In the genomic region with DNA sequence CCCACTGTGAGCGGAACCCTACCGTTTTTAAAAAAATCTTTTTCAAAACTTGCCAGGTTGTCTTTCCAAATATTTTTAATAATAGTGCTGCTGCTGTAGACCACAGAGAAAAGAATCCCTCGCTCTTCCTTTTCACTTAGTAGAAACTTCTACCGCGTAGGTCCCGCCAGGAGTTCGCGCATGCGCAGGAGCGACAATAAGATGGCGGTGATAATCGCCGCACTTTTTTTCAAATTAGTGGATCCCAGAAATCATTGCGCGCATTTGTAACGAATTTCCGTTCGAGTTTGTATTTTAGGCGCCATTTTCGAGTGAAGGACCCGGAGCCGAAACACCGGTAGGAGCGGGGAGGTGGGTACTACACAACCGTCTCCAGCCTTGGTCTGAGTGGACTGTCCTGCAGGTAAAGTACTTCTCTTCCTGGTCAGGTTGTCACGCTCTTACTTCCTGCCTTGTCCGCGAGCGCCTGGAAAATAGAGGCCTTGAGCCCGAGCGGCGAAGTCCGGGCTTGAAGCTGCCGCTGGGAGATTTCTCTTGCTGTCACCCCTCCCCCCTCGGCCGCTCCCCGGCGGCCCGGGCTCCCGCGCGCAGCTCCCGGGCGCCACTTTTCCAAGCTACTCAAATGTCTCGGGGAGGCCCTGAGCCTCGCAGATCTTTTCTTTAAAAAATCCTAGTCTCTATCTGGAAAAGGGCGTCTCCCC, we compare ENCODE assay signal across 8 cellular contexts. TPM values are rescaled to one million over a fixed set of nuclear protein-coding genes. Genes with fewer than 3 reads are reported as not detected.
DNase-seq lines count a peak whose midpoint lies in the region; ATAC-seq and TF ChIP-seq lines count a peak whose summit lies in the region.

A gene (plus strand): TSS at position 304 of the 701 bp plus-strand sequence. CDS start 1,177 bp downstream, outside the sequence.

- H3K9me3 Mint-ChIP-seq in activated T-cell treated with anti-CD3 and anti-CD28 coated beads, Interleukin-2, amount 50 U/mL, for 24 hours, result no peaks in the 10 kb centered on the region

- TF ChIP-seq CTCF in KMS-11 (conservative IDR thresholded peaks at IDR 0.05; ENCODE audit: low read depth, low read length), result no peak
- no peak for TF ChIP-seq CTCF in Panc1 (IDR thresholded peaks at IDR 0.05)

- peaks cover 33% of the 10 kb centered on the region for H3K4me1 ChIP-seq in KMS-11 (ENCODE audit: low read depth, poor library complexity, severe bottlenecking)
- peaks cover 20% of the 10 kb centered on the region for H3K4me1 ChIP-seq in Panc1 (ENCODE audit: control insufficient read depth, insufficient read depth, low read length)
- H3K4me1 ChIP-seq in mucosa of stomach (ENCODE audit: control insufficient read depth, insufficient read depth, low read length), result no peaks in the 10 kb centered on the region

- ATAC-seq in GM21786 (IDR thresholded peaks at IDR 0.05; ENCODE audit: unreplicated experiment) (peak; percentile 45), Panc1 (peak; percentile 80), esophagus mucosa (peak; percentile 69)

- peak within 1 kb of the TSS; percentile 95 for H3K4me2 ChIP-seq in KMS-11

- CTCF ChIA-PET in Panc1 (lab: Charles Lee), result no interaction called here

- H3K4me3 ChIP-seq in KMS-11 (IDR thresholded peaks at IDR 0.05; ENCODE audit: insufficient read depth, low read depth, low read length), result peak within 1 kb of the TSS; percentile 68
- H3K4me3 ChIP-seq in Panc1 (ENCODE audit: low read depth in 2 of 2, low read length in 2 of 2), result peak within 1 kb of the TSS; percentile 71 to 99
- H3K4me3 ChIP-seq in mucosa of stomach (ENCODE audit: low read length), result peak within 1 kb of the TSS; percentile 92

- POLR2A ChIA-PET in Panc1 (lab: Charles Lee), result no interaction called here

- peak within 1 kb of the TSS; percentile 99 for H3K27ac Mint-ChIP-seq in activated T-cell treated with anti-CD3 and anti-CD28 coated beads, Interleukin-2, amount 50 U/mL, for 24 hours

- peaks cover 73% of the 10 kb centered on the region for H3K79me2 ChIP-seq in KMS-11 (ENCODE audit: insufficient read depth, low read depth)

- peaks cover 11% of the 10 kb centered on the region for H3K27me3 Mint-ChIP-seq in activated T-cell treated with anti-CD3 and anti-CD28 coated beads, Interleukin-2, amount 50 U/mL, for 24 hours

- H3K9ac ChIP-seq in KMS-11 (peak within 1 kb of the TSS; percentile 99), mucosa of stomach (ENCODE audit: low read length) (peak within 1 kb of the TSS; percentile 91)

- H3K4me3 Mint-ChIP-seq in activated T-cell treated with anti-CD3 and anti-CD28 coated beads, Interleukin-2, amount 50 U/mL, for 24 hours, result peak within 1 kb of the TSS; percentile 97

- H3K36me3 ChIP-seq in KMS-11 (ENCODE audit: insufficient read depth) (peaks cover 23% of the 10 kb centered on the region; the same call in 1 of the 2 replicates), Panc1 (ENCODE audit: control insufficient read depth, insufficient read depth, low read length) (peaks cover 22% of the 10 kb centered on the region), mucosa of stomach (ENCODE audit: control insufficient read depth, insufficient read depth, low read length) (no peaks in the 10 kb centered on the region)

- H3K4me1 Mint-ChIP-seq in activated T-cell treated with anti-CD3 and anti-CD28 coated beads, Interleukin-2, amount 50 U/mL, for 24 hours (ENCODE audit: low read depth), result peaks cover 48% of the 10 kb centered on the region

- no peaks in the 10 kb centered on the region for H3K27me3 ChIP-seq in KMS-11 (ENCODE audit: insufficient read depth, low read depth)
- no peaks in the 10 kb centered on the region for H3K27me3 ChIP-seq in Panc1 (ENCODE audit: control insufficient read depth, insufficient read depth, low read length)
- H3K27me3 ChIP-seq in mucosa of stomach (ENCODE audit: control insufficient read depth, insufficient read depth, low read length), result no peaks in the 10 kb centered on the region

- no TSS peak for BruUV-seq in Panc1 (replicated peaks; lab: Mats Ljungman, UMichigan)

- peak; percentile 85 for DNase-seq in DMS53 treated with DMSO at 0.1 percent for 48 hours (lab: John Stamatoyannopoulos, UW; ENCODE audit: unreplicated experiment)
- peak; percentile 83 for DNase-seq in Panc1 (ENCODE audit: low read depth, low spot score)
- DNase-seq in activated T-cell treated with anti-CD3 and anti-CD28 coated beads, Interleukin-2, amount 50 U/mL, for 24 hours, result peak; percentile 86
- DNase-seq in stimulated activated CD8-positive, alpha-beta memory T cell treated with anti-CD3 and anti-CD28 coated beads, Interleukin-7, amount 100 ng/mL, for 4 hours (ENCODE audit: low read depth in 2 of 2), result peak; percentile 75 to 78

- H3K36me3 Mint-ChIP-seq in activated T-cell treated with anti-CD3 and anti-CD28 coated beads, Interleukin-2, amount 50 U/mL, for 24 hours (ENCODE audit: low read depth), result peaks cover 61% of the 10 kb centered on the region

- intact Hi-C loops in Panc1 (cut with micrococcal nuclease; ENCODE audit: unreplicated experiment), result no loop called here

- no peaks in the 10 kb centered on the region for H3K9me3 ChIP-seq in Panc1 (ENCODE audit: control insufficient read depth, insufficient read depth, low read depth, low read length)
- no peaks in the 10 kb centered on the region for H3K9me3 ChIP-seq in mucosa of stomach (ENCODE audit: control insufficient read depth, low read length)

- H2AFZ ChIP-seq in KMS-11 (ENCODE audit: low read depth), result peak within 1 kb of the TSS; percentile 61

- H3K27ac ChIP-seq in KMS-11 (peak within 1 kb of the TSS; percentile 99), Panc1 (ENCODE audit: low read length) (peak within 1 kb of the TSS; percentile 100)

- in situ Hi-C loops in Panc1 (cut with HindIII; ENCODE audit: low pct_unique_long_range_greater_than_20kb, low sequenced_read_pairs), result no loop called here

- peaks cover 28% of the 10 kb centered on the region for H4K20me1 ChIP-seq in KMS-11 (ENCODE audit: insufficient read depth)

RNA-seq across cellular contexts. Expression of the gene that starts here (rescaled TPM):
- total RNA-seq in Panc1 (2021; ENCODE audit: unreplicated experiment) (160 TPM), esophagus mucosa (75.4 TPM)
- polyA plus RNA-seq in Panc1 (2012; ENCODE audit: insufficient read length), result 57.2 TPM

Comparison
In these comparisons a context has a peak if more than half of its experiments do, and no peak if none do; other contexts are left out.
1. Peak in every context shown above with its lines: DNase-seq, ATAC-seq, H3K4me3 ChIP-seq and H3K27ac ChIP-seq.